Comparison of ENCODE assay signal across 1 cellular context in the genomic region with DNA sequence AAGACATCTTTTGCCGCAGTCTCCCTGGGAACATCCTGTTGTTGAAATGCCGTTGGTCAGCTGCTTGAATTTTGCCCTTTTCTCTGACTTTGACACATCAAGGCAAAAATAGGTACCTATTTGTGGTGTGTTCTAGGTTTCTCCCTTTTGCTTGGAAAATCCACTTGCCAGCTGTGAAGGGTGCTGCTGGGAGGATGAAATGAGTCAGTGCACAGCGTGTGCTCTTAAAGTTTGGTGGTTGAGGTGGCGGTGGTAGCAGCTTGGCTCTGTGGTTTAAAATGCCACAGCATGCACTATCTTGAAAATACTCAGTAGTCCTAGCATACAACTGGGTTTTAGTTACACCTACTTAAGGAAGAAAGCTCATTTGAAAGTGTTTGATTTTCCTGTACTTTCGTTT.
TF ChIP-seq lines count a peak whose summit lies in the region.

No MANE protein-coding gene starts in this region.

TF ChIP-seq in K562, 482 proteins besides CTCF, POLR2A, EP300 and RAD21 (continued from another document and continues in another):
- no peak for TF ChIP-seq MYC (IDR thresholded peaks at IDR 0.05; ENCODE audit: low read depth, low read length)
- TF ChIP-seq MYC (CRISPR knock-in tag; IDR thresholded peaks at IDR 0.05; ENCODE audit: borderline replicate concordance, low read depth): no peak
- 0 out of 4 replicates have a peak, but pooled peaks of 1 of the 2 experiments have one; percentile 27 for TF ChIP-seq ZNF318 (IDR thresholded peaks at IDR 0.05; ENCODE audit: borderline replicate concordance in 1 of 2, low read depth in 1 of 2)
- TF ChIP-seq PKNOX1 (IDR thresholded peaks at IDR 0.05): 0 out of 2 replicates have a peak, but pooled peaks have one; percentile 3
- TF ChIP-seq, protein P1, sequence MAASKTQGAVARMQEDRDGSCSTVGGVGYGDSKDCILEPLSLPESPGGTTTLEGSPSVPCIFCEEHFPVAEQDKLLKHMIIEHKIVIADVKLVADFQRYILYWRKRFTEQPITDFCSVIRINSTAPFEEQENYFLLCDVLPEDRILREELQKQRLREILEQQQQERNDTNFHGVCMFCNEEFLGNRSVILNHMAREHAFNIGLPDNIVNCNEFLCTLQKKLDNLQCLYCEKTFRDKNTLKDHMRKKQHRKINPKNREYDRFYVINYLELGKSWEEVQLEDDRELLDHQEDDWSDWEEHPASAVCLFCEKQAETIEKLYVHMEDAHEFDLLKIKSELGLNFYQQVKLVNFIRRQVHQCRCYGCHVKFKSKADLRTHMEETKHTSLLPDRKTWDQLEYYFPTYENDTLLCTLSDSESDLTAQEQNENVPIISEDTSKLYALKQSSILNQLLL (CRISPR knock-in tag; IDR thresholded peaks at IDR 0.05; ENCODE audit: borderline replicate concordance): no peak
- no peak for TF ChIP-seq PHF21A (IDR thresholded peaks at IDR 0.05; ENCODE audit: borderline replicate concordance, low read depth)
- peak; percentile 9; the same call in 1 of the 2 replicates for TF ChIP-seq MBD2 (IDR thresholded peaks at IDR 0.05; ENCODE audit: borderline replicate concordance, low read depth)
- no peak for TF ChIP-seq ZSCAN29 (IDR thresholded peaks at IDR 0.05)
- TF ChIP-seq RBM14 (IDR thresholded peaks at IDR 0.05; ENCODE audit: borderline replicate concordance, insufficient read depth, low read depth, low read length): no peak
- TF ChIP-seq, protein P2, sequence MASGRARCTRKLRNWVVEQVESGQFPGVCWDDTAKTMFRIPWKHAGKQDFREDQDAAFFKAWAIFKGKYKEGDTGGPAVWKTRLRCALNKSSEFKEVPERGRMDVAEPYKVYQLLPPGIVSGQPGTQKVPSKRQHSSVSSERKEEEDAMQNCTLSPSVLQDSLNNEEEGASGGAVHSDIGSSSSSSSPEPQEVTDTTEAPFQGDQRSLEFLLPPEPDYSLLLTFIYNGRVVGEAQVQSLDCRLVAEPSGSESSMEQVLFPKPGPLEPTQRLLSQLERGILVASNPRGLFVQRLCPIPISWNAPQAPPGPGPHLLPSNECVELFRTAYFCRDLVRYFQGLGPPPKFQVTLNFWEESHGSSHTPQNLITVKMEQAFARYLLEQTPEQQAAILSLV (tag; IDR thresholded peaks at IDR 0.05): peak; percentile 3; the same call in 1 of the 2 replicates
- no peak for TF ChIP-seq ZNF79 (CRISPR knock-in tag; IDR thresholded peaks at IDR 0.05; ENCODE audit: low read depth)
- no peak for TF ChIP-seq KLF13 (tag; IDR thresholded peaks at IDR 0.05; ENCODE audit: borderline replicate concordance, low read depth)
- TF ChIP-seq ZNF696 (CRISPR knock-in tag; conservative IDR thresholded peaks at IDR 0.05): no peak
- peak in 1 of 2 experiments; percentile 12; a peak in 1 of 4 replicates for TF ChIP-seq SRF (CRISPR knock-in tag; IDR thresholded peaks at IDR 0.05)
- TF ChIP-seq MEIS2 (IDR thresholded peaks at IDR 0.05; ENCODE audit: partially characterized antibody): no peak
- no peak for TF ChIP-seq CBX2 (IDR thresholded peaks at IDR 0.05; ENCODE audit: insufficient read depth, low read length, poor library complexity, severe bottlenecking)
- no peak for TF ChIP-seq ZNF511 (CRISPR knock-in tag; IDR thresholded peaks at IDR 0.05)
- TF ChIP-seq ZNF3 (CRISPR knock-in tag; IDR thresholded peaks at IDR 0.05): no peak
- no peak for TF ChIP-seq FOXA3 (CRISPR knock-in tag; conservative IDR thresholded peaks at IDR 0.05 in 1 of 2, IDR thresholded peaks at IDR 0.05 in 1 of 2)
- no peak for TF ChIP-seq RBFOX2 (IDR thresholded peaks at IDR 0.05; ENCODE audit: low read depth, low read length)
- peak; percentile 20; the same call in 1 of the 2 replicates for TF ChIP-seq CREM (IDR thresholded peaks at IDR 0.05; ENCODE audit: low read depth)
- no peak for TF ChIP-seq ZNF224 (CRISPR knock-in tag; IDR thresholded peaks at IDR 0.05)
- no peak for TF ChIP-seq HDAC6 (IDR thresholded peaks at IDR 0.05; ENCODE audit: low read depth, low read length)
- TF ChIP-seq MYBL2 (IDR thresholded peaks at IDR 0.05; ENCODE audit: low read depth): no peak
- TF ChIP-seq MYBL2 (CRISPR knock-in tag; IDR thresholded peaks at IDR 0.05; ENCODE audit: borderline replicate concordance): no peak
- TF ChIP-seq NR2F6 (CRISPR knock-in tag; IDR thresholded peaks at IDR 0.05): no peak
- TF ChIP-seq BHLHE40 (IDR thresholded peaks at IDR 0.05; ENCODE audit: low read length): no peak
- TF ChIP-seq POLR3A (IDR thresholded peaks at IDR 0.05; ENCODE audit: borderline replicate concordance, extremely low read depth, insufficient read depth, insufficient read length): no peak
- TF ChIP-seq, protein P3, sequence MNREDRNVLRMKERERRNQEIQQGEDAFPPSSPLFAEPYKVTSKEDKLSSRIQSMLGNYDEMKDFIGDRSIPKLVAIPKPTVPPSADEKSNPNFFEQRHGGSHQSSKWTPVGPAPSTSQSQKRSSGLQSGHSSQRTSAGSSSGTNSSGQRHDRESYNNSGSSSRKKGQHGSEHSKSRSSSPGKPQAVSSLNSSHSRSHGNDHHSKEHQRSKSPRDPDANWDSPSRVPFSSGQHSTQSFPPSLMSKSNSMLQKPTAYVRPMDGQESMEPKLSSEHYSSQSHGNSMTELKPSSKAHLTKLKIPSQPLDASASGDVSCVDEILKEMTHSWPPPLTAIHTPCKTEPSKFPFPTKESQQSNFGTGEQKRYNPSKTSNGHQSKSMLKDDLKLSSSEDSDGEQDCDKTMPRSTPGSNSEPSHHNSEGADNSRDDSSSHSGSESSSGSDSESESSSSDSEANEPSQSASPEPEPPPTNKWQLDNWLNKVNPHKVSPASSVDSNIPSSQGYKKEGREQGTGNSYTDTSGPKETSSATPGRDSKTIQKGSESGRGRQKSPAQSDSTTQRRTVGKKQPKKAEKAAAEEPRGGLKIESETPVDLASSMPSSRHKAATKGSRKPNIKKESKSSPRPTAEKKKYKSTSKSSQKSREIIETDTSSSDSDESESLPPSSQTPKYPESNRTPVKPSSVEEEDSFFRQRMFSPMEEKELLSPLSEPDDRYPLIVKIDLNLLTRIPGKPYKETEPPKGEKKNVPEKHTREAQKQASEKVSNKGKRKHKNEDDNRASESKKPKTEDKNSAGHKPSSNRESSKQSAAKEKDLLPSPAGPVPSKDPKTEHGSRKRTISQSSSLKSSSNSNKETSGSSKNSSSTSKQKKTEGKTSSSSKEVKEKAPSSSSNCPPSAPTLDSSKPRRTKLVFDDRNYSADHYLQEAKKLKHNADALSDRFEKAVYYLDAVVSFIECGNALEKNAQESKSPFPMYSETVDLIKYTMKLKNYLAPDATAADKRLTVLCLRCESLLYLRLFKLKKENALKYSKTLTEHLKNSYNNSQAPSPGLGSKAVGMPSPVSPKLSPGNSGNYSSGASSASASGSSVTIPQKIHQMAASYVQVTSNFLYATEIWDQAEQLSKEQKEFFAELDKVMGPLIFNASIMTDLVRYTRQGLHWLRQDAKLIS (CRISPR knock-in tag; IDR thresholded peaks at IDR 0.05): no peak
- TF ChIP-seq PML (IDR thresholded peaks at IDR 0.05; ENCODE audit: low read length): no peak
- no peak for TF ChIP-seq CBX1 (IDR thresholded peaks at IDR 0.05; ENCODE audit: low read depth)
- TF ChIP-seq ZNF695 (CRISPR knock-in tag; IDR thresholded peaks at IDR 0.05): no peak
- 0 out of 2 replicates have a peak, but pooled peaks have one; percentile 8 for TF ChIP-seq EP400 (IDR thresholded peaks at IDR 0.05)
- no peak for TF ChIP-seq CEBPB (tag; IDR thresholded peaks at IDR 0.05)
- TF ChIP-seq, protein P4, sequence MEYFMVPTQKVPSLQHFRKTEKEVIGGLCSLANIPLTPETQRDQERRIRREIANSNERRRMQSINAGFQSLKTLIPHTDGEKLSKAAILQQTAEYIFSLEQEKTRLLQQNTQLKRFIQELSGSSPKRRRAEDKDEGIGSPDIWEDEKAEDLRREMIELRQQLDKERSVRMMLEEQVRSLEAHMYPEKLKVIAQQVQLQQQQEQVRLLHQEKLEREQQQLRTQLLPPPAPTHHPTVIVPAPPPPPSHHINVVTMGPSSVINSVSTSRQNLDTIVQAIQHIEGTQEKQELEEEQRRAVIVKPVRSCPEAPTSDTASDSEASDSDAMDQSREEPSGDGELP (CRISPR knock-in tag; IDR thresholded peaks at IDR 0.05; ENCODE audit: borderline replicate concordance): peak; percentile 82
- TF ChIP-seq MAFF (IDR thresholded peaks at IDR 0.05; ENCODE audit: low read length): no peak
- peak; percentile 46; the same call in 1 of the 2 replicates for TF ChIP-seq DMBX1 (CRISPR knock-in tag; IDR thresholded peaks at IDR 0.05; ENCODE audit: borderline replicate concordance)
- peak; percentile 72 for TF ChIP-seq JUND (IDR thresholded peaks at IDR 0.05; ENCODE audit: borderline replicate concordance, low read depth, low read length)
- peak; percentile 3; the same call in 1 of the 3 replicates for TF ChIP-seq JUND (tag; IDR thresholded peaks at IDR 0.05; ENCODE audit: borderline replicate concordance, low read depth, low read length)
- TF ChIP-seq, protein P5, sequence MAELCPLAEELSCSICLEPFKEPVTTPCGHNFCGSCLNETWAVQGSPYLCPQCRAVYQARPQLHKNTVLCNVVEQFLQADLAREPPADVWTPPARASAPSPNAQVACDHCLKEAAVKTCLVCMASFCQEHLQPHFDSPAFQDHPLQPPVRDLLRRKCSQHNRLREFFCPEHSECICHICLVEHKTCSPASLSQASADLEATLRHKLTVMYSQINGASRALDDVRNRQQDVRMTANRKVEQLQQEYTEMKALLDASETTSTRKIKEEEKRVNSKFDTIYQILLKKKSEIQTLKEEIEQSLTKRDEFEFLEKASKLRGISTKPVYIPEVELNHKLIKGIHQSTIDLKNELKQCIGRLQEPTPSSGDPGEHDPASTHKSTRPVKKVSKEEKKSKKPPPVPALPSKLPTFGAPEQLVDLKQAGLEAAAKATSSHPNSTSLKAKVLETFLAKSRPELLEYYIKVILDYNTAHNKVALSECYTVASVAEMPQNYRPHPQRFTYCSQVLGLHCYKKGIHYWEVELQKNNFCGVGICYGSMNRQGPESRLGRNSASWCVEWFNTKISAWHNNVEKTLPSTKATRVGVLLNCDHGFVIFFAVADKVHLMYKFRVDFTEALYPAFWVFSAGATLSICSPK (IDR thresholded peaks at IDR 0.05; ENCODE audit: borderline replicate concordance): no peak
- TF ChIP-seq ZBTB1 (CRISPR knock-in tag; IDR thresholded peaks at IDR 0.05; ENCODE audit: borderline replicate concordance, low read depth): peak; percentile 97
- TF ChIP-seq NFE2L1 (tag; IDR thresholded peaks at IDR 0.05; ENCODE audit: borderline replicate concordance, low read depth): no peak
- TF ChIP-seq ZNF197 (CRISPR knock-in tag; IDR thresholded peaks at IDR 0.05; ENCODE audit: low read depth): no peak
- TF ChIP-seq ZNF717 (CRISPR knock-in tag; IDR thresholded peaks at IDR 0.05): no peak
